Comparison of ENCODE assay signal across 9 cellular contexts in genomic region chr22:39634530-39635399, GRCh38.
A peak's percentile ranks its signal among the peaks of the same experiment; 100 is the strongest.
DNase-seq lines count a peak whose midpoint lies in the region; ATAC-seq and TF ChIP-seq lines count a peak whose summit lies in the region.
"Had no signal": no experiment of that assay in that cellular context is flagged by ENCODE, and none has a peak within 500 bp of the region (broad histone marks: within the 10 kb centered on the region; RNA-seq: fewer than 3 reads in every experiment).

No MANE protein-coding gene starts in this region.

- H3K9me3 Mint-ChIP-seq in activated T-helper 2 cell treated with anti-CD3 and anti-CD28 coated beads, Interferon-gamma antibody, Interleukin-2, Interleukin-4, amounts not matched to agents 10 μg/mL and 5 μg/mL and 100 μg/mL, durations not matched to agents 14 hours and 24 hours and 36 hours: peaks cover 3% of the 10 kb centered on the region
- H3K9me3 Mint-ChIP-seq: natural killer cell treated with Interleukin-12 subunit alpha and Interleukin-12 subunit beta and Interleukin-15 and Interleukin-18, amount 100 ng/mL, for 72 hours had no signal

- peaks cover 3% of the 10 kb centered on the region for H3K9me3 ChIP-seq in psoas muscle

- 75 to 79% (median 78%) methylated on average over 18 of the region's 18 CpGs for WGBS in psoas muscle, 3 donors

- H3K4me1 ChIP-seq in psoas muscle: no peaks in the 10 kb centered on the region

- no peak for ATAC-seq in HG03520 (IDR thresholded peaks at IDR 0.05; ENCODE audit: unreplicated experiment)
- ATAC-seq in psoas muscle: no peak
- no peak for ATAC-seq in GM19324 (IDR thresholded peaks at IDR 0.05; ENCODE audit: low FRiP score, unreplicated experiment)
- ATAC-seq: natural killer cell treated with Interleukin-12 subunit alpha and Interleukin-12 subunit beta and Interleukin-15 and Interleukin-18, amount 100 ng/mL, for 72 hours had no signal

- H3K4me3 Mint-ChIP-seq in activated T-helper 2 cell treated with anti-CD3 and anti-CD28 coated beads, Interferon-gamma antibody, Interleukin-2, Interleukin-4, amounts not matched to agents 10 μg/mL and 5 μg/mL and 100 μg/mL, durations not matched to agents 14 hours and 24 hours and 36 hours (ENCODE audit: low read depth): no peak overlapping the region
- H3K4me3 Mint-ChIP-seq: natural killer cell treated with Interleukin-12 subunit alpha and Interleukin-12 subunit beta and Interleukin-15 and Interleukin-18, amount 100 ng/mL, for 72 hours had no signal

- H3K4me1 Mint-ChIP-seq in activated T-helper 2 cell treated with anti-CD3 and anti-CD28 coated beads, Interferon-gamma antibody, Interleukin-2, Interleukin-4, amounts not matched to agents 10 μg/mL and 5 μg/mL and 100 μg/mL, durations not matched to agents 14 hours and 24 hours and 36 hours (ENCODE audit: low read depth): peaks cover 11% of the 10 kb centered on the region

- intact Hi-C loops in activated T-helper 2 cell treated with anti-CD3 and anti-CD28 coated beads, Interferon-gamma antibody, Interleukin-2, Interleukin-4, amounts not matched to agents 10 μg/mL and 5 μg/mL and 100 μg/mL, durations not matched to agents 14 hours and 24 hours and 36 hours (cut with micrococcal nuclease): no loop called here
- intact Hi-C loops in psoas muscle (cut with DNase I): no loop called here

- no peak overlapping the region for H3K27ac Mint-ChIP-seq in activated T-helper 2 cell treated with anti-CD3 and anti-CD28 coated beads, Interferon-gamma antibody, Interleukin-2, Interleukin-4, amounts not matched to agents 10 μg/mL and 5 μg/mL and 100 μg/mL, durations not matched to agents 14 hours and 24 hours and 36 hours
- H3K27ac Mint-ChIP-seq: natural killer cell treated with Interleukin-12 subunit alpha and Interleukin-12 subunit beta and Interleukin-15 and Interleukin-18, amount 100 ng/mL, for 72 hours had no signal

- peaks cover 0 to 5% (median under 1%) of the 10 kb centered on the region in 3 donors for H3K27me3 ChIP-seq in psoas muscle (ENCODE audit: insufficient read depth in 3 of 3, low read length in 2 of 3)

- TF ChIP-seq CTCF in LNCaP clone FGC (IDR thresholded peaks at IDR 0.05; ENCODE audit: control insufficient read depth, extremely low read depth, insufficient read depth) (no peak), psoas muscle (IDR thresholded peaks at IDR 0.05) (no peak)

- H3K4me3 ChIP-seq in LNCaP clone FGC (ENCODE audit: low read depth, low read length) (no peak overlapping the region), psoas muscle (no peak overlapping the region)

- no peaks in the 10 kb centered on the region for H3K36me3 ChIP-seq in psoas muscle (ENCODE audit: insufficient read depth in 1 of 2, low read depth in 1 of 2)

- peak; percentile 69 for DNase-seq in DMS79 treated with DMSO at 0.1 percent for 48 hours (lab: John Stamatoyannopoulos, UW)
- peak; percentile 50 for DNase-seq in LNCaP clone FGC (ENCODE audit: low read depth)
- DNase-seq in brain pericyte (ENCODE audit: low read depth, low spot score): peak; percentile 18
- DNase-seq in non-pigmented ciliary epithelial cell (ENCODE audit: low read depth): peak; percentile 67
- no peak for DNase-seq in activated T-helper 2 cell treated with anti-CD3 and anti-CD28 coated beads, Interferon-gamma antibody, Interleukin-2, Interleukin-4, amounts not matched to agents 10 μg/mL and 5 μg/mL and 100 μg/mL, durations not matched to agents 14 hours and 24 hours and 36 hours (ENCODE audit: low spot score)
- DNase-seq in psoas muscle: no peak

- no peak overlapping the region for H3K27ac ChIP-seq in psoas muscle

- H3K27me3 Mint-ChIP-seq in activated T-helper 2 cell treated with anti-CD3 and anti-CD28 coated beads, Interferon-gamma antibody, Interleukin-2, Interleukin-4, amounts not matched to agents 10 μg/mL and 5 μg/mL and 100 μg/mL, durations not matched to agents 14 hours and 24 hours and 36 hours (ENCODE audit: low read depth): peaks cover 7% of the 10 kb centered on the region

- no peaks in the 10 kb centered on the region for H3K36me3 Mint-ChIP-seq in activated T-helper 2 cell treated with anti-CD3 and anti-CD28 coated beads, Interferon-gamma antibody, Interleukin-2, Interleukin-4, amounts not matched to agents 10 μg/mL and 5 μg/mL and 100 μg/mL, durations not matched to agents 14 hours and 24 hours and 36 hours (ENCODE audit: low read depth)
- H3K36me3 Mint-ChIP-seq: natural killer cell treated with Interleukin-12 subunit alpha and Interleukin-12 subunit beta and Interleukin-15 and Interleukin-18, amount 100 ng/mL, for 72 hours had no signal

Comparison
In these comparisons a context has a peak if more than half of its experiments do, and no peak if none do; other contexts are left out.
1. DNase-seq: peak in DMS79 treated with DMSO at 0.1 percent for 48 hours (single experiment), LNCaP clone FGC (single experiment), brain pericyte (single experiment) and non-pigmented ciliary epithelial cell (single experiment); none in activated T-helper 2 cell treated with anti-CD3 and anti-CD28 coated beads, Interferon-gamma antibody, Interleukin-2, Interleukin-4, amounts not matched to agents 10 μg/mL and 5 μg/mL and 100 μg/mL, durations not matched to agents 14 hours and 24 hours and 36 hours (single experiment) and psoas muscle (0 of 2).